26 cellular contexts compared by ENCODE assay signal in the genomic region with DNA sequence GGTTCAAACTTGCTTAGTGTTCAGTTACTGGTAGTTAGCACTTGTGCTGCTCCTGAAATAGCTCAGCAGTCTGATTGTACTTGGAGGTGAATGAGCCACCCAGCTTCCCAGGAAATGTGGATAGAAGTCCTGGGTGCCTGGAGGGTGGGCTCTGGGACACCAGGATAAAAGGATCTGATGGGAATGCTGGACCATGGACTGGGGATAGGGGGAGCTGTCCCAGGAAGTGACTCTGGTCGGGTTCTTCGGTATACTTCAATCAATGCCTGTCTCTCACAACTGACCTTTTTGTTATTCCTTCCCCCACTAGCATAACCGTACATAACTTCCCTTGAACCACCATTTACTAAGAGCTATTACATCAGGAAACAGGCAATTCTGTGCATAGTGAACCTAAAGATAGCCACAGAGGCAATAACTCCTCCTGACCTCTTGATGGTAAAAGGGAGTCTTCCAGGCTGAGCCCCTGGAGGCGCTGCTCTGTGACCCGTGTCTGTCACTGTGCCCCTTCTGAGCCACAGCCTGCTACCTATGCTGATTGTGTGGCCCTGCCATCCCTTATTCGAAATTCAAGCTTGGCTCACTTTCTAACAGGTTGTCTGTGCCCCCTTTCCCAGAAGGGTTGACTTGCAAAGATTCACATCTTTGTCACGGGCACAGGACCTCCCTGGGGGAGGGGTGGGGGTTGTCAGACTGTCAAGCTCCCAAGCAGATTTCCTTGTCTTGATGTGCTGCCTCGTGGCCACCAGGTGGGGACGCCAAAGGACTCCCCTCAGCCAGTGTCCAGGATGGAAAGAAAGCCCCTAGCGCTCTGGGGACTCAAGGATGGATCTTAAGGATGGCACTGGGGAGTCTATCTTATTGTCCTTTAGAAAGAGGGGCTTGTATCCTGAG. TPM values are rescaled to one million over a fixed set of nuclear protein-coding genes. Genes with fewer than 3 reads are reported as not detected.
DNase-seq lines count a peak whose midpoint lies in the region; ATAC-seq, FAIRE-seq and TF ChIP-seq lines count a peak whose summit lies in the region.
"Had no signal": no experiment of that assay in that cellular context is flagged by ENCODE, and none has a peak within 500 bp of the region (broad histone marks: within the 10 kb centered on the region; RNA-seq: fewer than 3 reads in every experiment).

No MANE protein-coding gene starts in this region.

- no peak overlapping the region for H3K4me3 Mint-ChIP-seq in neural progenitor cell
- H3K4me3 Mint-ChIP-seq: activated naive CD8-positive, alpha-beta T cell treated with anti-CD3 and anti-CD28 coated beads, Interleukin-2, amount 50 U/mL, for 24 hours; CD4-positive, alpha-beta T cell; neural crest cell had no signal

- H3K9ac ChIP-seq in Loucy (ENCODE audit: low read depth, low read length, poor library complexity, severe bottlenecking) (no peak overlapping the region), H1 (replicated peaks in 1 of 4; ENCODE audit: extremely low read depth in 1 of 4, low read depth in 3 of 4, low read length in 3 of 4) (no peak overlapping the region), neural progenitor cell (no peak overlapping the region)

- peaks cover 2% of the 10 kb centered on the region for H3K9me3 Mint-ChIP-seq in neural progenitor cell
- H3K9me3 Mint-ChIP-seq: activated naive CD8-positive, alpha-beta T cell treated with anti-CD3 and anti-CD28 coated beads, Interleukin-2, amount 50 U/mL, for 24 hours; CD4-positive, alpha-beta T cell; neural crest cell had no signal

- H3K79me1 ChIP-seq in H1 (ENCODE audit: low read depth, low read length), result no peaks in the 10 kb centered on the region

- no peak overlapping the region for H4K91ac ChIP-seq in H1 (replicated peaks; ENCODE audit: insufficient read length, low read length)

- CTCF ChIA-PET in H1 (lab: Charles Lee; ENCODE audit: partially characterized antibody), result interaction anchor here (0.8 to 3.1 kb wide), 41 partner anchors 9 to 396 kb away, joined by 3 to 33 read pairs (median 4); no protein-coding TSS in a partner anchor

- H4K20me1 ChIP-seq in Loucy (ENCODE audit: insufficient read depth, low read length, poor library complexity, severe bottlenecking) (no peaks in the 10 kb centered on the region), H1 (replicated peaks in 1 of 2; ENCODE audit: control insufficient read depth in 1 of 2, insufficient read depth in 2 of 2, low read length in 2 of 2) (no peaks in the 10 kb centered on the region), neural progenitor cell (ENCODE audit: low read depth) (no peaks in the 10 kb centered on the region)

- no peak for TF ChIP-seq EP300 in H1 (IDR thresholded peaks at IDR 0.05; ENCODE audit: borderline replicate concordance in 1 of 2, low read depth in 2 of 2, low read length in 2 of 2)

- H3K23ac ChIP-seq in H1 (ENCODE audit: insufficient read length), result no peak overlapping the region

- TF ChIP-seq POLR2A in H1 (IDR thresholded peaks at IDR 0.05; ENCODE audit: control extremely low read depth in 1 of 2, low read depth in 2 of 2, low read length in 2 of 2), result no peak

- H3K9me3 ChIP-seq in Loucy (ENCODE audit: insufficient read depth, low read depth, low read length) (no peaks in the 10 kb centered on the region), H1 (ENCODE audit: insufficient read depth in 2 of 2, low read depth in 1 of 2, low read length in 1 of 2) (no peaks in the 10 kb centered on the region), neural progenitor cell (ENCODE audit: low read depth) (no peaks in the 10 kb centered on the region), ascending aorta (no peaks in the 10 kb centered on the region)
- H3K9me3 ChIP-seq: HAP-1, sigmoid colon, stomach, tibial artery had no signal

- intact Hi-C loops in ascending aorta (cut with DNase I), result no loop called here

- H2AK5ac ChIP-seq in H1 (ENCODE audit: low read depth, low read length), result no peak overlapping the region

- peak; percentile 28 for FAIRE-seq in H1 (lab: Jason Lieb, UNC)
- FAIRE-seq: GM18507, keratinocyte had no signal

- H3K4me3 ChIP-seq in Loucy (ENCODE audit: low read length, poor library complexity, severe bottlenecking) (no peak overlapping the region), H1 (ENCODE audit: extremely low read depth in 1 of 4, insufficient read depth in 2 of 4, low read depth in 3 of 4, low read length in 4 of 4) (peak overlapping the region in 1 of 4 experiments; percentile 23; a peak in 1 of 8 replicates), neural progenitor cell (no peak overlapping the region), ascending aorta (no peak overlapping the region)
- H3K4me3 ChIP-seq: HAP-1, lung, sigmoid colon, stomach, tibial artery had no signal

- H3K27ac ChIP-seq in H1 (ENCODE audit: low read depth, low read length), result no peak overlapping the region
- no peak overlapping the region for H3K27ac ChIP-seq in neural progenitor cell
- H3K27ac ChIP-seq in ascending aorta, result no peak overlapping the region
- H3K27ac ChIP-seq: sigmoid colon, stomach, tibial artery had no signal

- H4K5ac ChIP-seq in H1 (ENCODE audit: insufficient read length, low read depth, low read length), result no peak overlapping the region

- H3F3A ChIP-seq in Loucy (ENCODE audit: low read depth) (no peaks in the 10 kb centered on the region), neural progenitor cell (ENCODE audit: low read depth) (no peaks in the 10 kb centered on the region)

- ATAC-seq in HG02970 (IDR thresholded peaks at IDR 0.05; ENCODE audit: low FRiP score, unreplicated experiment), result no peak
- ATAC-seq: activated CD4-positive, CD25-positive, alpha-beta regulatory T cell treated with anti-CD3 and anti-CD28 coated beads, Interleukin-2, amount 50 U/mL, for 24 hours; activated naive CD8-positive, alpha-beta T cell treated with anti-CD3 and anti-CD28 coated beads, Interleukin-2, amount 50 U/mL, for 24 hours had no signal

- H3K9me2 ChIP-seq in Loucy (replicated peaks; ENCODE audit: low read depth, low read length), result no peaks in the 10 kb centered on the region

- H2BK20ac ChIP-seq in H1 (ENCODE audit: low read length), result no peak overlapping the region

- no peak overlapping the region for H2BK5ac ChIP-seq in H1 (ENCODE audit: low read depth, low read length)

- no peaks in the 10 kb centered on the region for H3K27me3 ChIP-seq in Loucy (ENCODE audit: insufficient read depth, low read length, poor library complexity, severe bottlenecking)
- H3K27me3 ChIP-seq in H1 (replicated peaks in 1 of 4; ENCODE audit: control insufficient read depth in 3 of 4, extremely low read depth in 1 of 4, insufficient read depth in 3 of 4, low read length in 3 of 4), result peaks cover 0 to 8% (median 0%) of the 10 kb centered on the region in 4 experiments; a peak in 2 of 7 replicates
- H3K27me3 ChIP-seq in neural progenitor cell, result peaks cover 19% of the 10 kb centered on the region
- no peaks in the 10 kb centered on the region for H3K27me3 ChIP-seq in ascending aorta
- H3K27me3 ChIP-seq: sigmoid colon, stomach had no signal

- no peak overlapping the region for H3K4me2 ChIP-seq in Loucy (ENCODE audit: low read depth, low read length, poor library complexity, severe bottlenecking)
- H3K4me2 ChIP-seq in H1 (ENCODE audit: insufficient read depth in 1 of 2, low read depth in 2 of 2, low read length in 2 of 2), result peak overlapping the region; percentile 0 to 25; a peak in 1 of 4 replicates
- H3K4me2 ChIP-seq in neural progenitor cell, result no peak overlapping the region

- H3K56ac ChIP-seq in H1 (replicated peaks; ENCODE audit: insufficient read length, low read depth, low read length), result no peak overlapping the region

- H3K27me3 Mint-ChIP-seq in neural progenitor cell (ENCODE audit: insufficient read depth, low read depth), result peaks cover 9% of the 10 kb centered on the region
- H3K27me3 Mint-ChIP-seq: activated naive CD8-positive, alpha-beta T cell treated with anti-CD3 and anti-CD28 coated beads, Interleukin-2, amount 50 U/mL, for 24 hours; CD4-positive, alpha-beta T cell had no signal

- peak; percentile 74 for TF ChIP-seq RAD21 in H1 (IDR thresholded peaks at IDR 0.05 in 1 of 2, conservative IDR thresholded peaks at IDR 0.05 in 1 of 2; ENCODE audit: low read depth in 2 of 2, low read length in 2 of 2)

- WGBS in H1 (ENCODE audit: extremely low coverage in 1 of 2, insufficient coverage in 1 of 2, insufficient read length in 1 of 2, insufficient replicate concordance in 2 of 2, low coverage in 1 of 2, low lambda C conversion rate in 2 of 2, missing lambda C conversion rate in 1 of 2), 2 experiments, result 49% methylated on average over 10 of the region's 10 CpGs; no CpG with 5 or more reads in 1 of the 2 experiments

- no peaks in the 10 kb centered on the region for H3K79me2 ChIP-seq in Loucy (ENCODE audit: insufficient read depth, low read length)
- no peaks in the 10 kb centered on the region for H3K79me2 ChIP-seq in H1 (ENCODE audit: control insufficient read depth in 1 of 2, insufficient read depth in 2 of 2, low read length in 2 of 2)
- H3K79me2 ChIP-seq in neural progenitor cell (ENCODE audit: low read depth), result no peaks in the 10 kb centered on the region

- TF ChIP-seq CTCF in GM12872 (IDR thresholded peaks at IDR 0.05; ENCODE audit: insufficient read depth, low read depth, low read length) (0 out of 3 replicates have a peak, but pooled peaks have one; percentile 24), Loucy (conservative IDR thresholded peaks at IDR 0.05; ENCODE audit: low read length) (peak; percentile 61), H1 (IDR thresholded peaks at IDR 0.05; ENCODE audit: control extremely low read depth in 1 of 3, insufficient read depth in 1 of 3, low read depth in 1 of 3, low read length in 3 of 3) (peak; percentile 72 to 81 (median 79)), neural progenitor cell (IDR thresholded peaks at IDR 0.05) (peak; percentile 57), ascending aorta (IDR thresholded peaks at IDR 0.05) (no peak)

- H3K4me1 ChIP-seq in Loucy (ENCODE audit: insufficient read depth, low read length, poor library complexity, severe bottlenecking) (no peaks in the 10 kb centered on the region), H1 (replicated peaks in 1 of 4; ENCODE audit: control insufficient read depth in 3 of 4, insufficient read depth in 4 of 4, low read length in 3 of 4) (no peaks in the 10 kb centered on the region), neural progenitor cell (no peaks in the 10 kb centered on the region), ascending aorta (no peaks in the 10 kb centered on the region)
- H3K4me1 ChIP-seq: HAP-1, sigmoid colon, stomach, tibial artery had no signal

- H3K4me1 Mint-ChIP-seq in neural progenitor cell, result no peaks in the 10 kb centered on the region
- H3K4me1 Mint-ChIP-seq: neural crest cell had no signal

- no peak overlapping the region for H2BK120ac ChIP-seq in H1 (replicated peaks; ENCODE audit: low read depth, low read length)

- H3K18ac ChIP-seq in H1 (ENCODE audit: extremely low read depth, low read length), result no peak overlapping the region

- no peak overlapping the region for H4K8ac ChIP-seq in H1 (ENCODE audit: extremely low read depth, insufficient read depth, low read length)

- no peaks in the 10 kb centered on the region for H3K36me3 ChIP-seq in Loucy (ENCODE audit: insufficient read depth, low read length)
- H3K36me3 ChIP-seq in H1 (ENCODE audit: control insufficient read depth in 2 of 4, insufficient read depth in 4 of 4, low read length in 3 of 4), result no peaks in the 10 kb centered on the region
- H3K36me3 ChIP-seq in neural progenitor cell, result no peaks in the 10 kb centered on the region
- H3K36me3 ChIP-seq in ascending aorta, result no peaks in the 10 kb centered on the region
- H3K36me3 ChIP-seq: HAP-1, sigmoid colon, stomach, tibial artery had no signal

- peak in 1 of 2 experiments; percentile 68 for DNase-seq in H1 (ENCODE audit: low read depth in 1 of 2, low spot score in 2 of 2)
- DNase-seq in neural progenitor cell (ENCODE audit: low spot score), result peak; percentile 63
- no peak for DNase-seq in ascending aorta (ENCODE audit: low spot score in 2 of 2)
- no peak for DNase-seq in kidney tubule cell (ENCODE audit: low spot score)
- DNase-seq: activated gamma-delta T cell treated with Interleukin-2 at 50 U/mL for 16 hours; activated naive CD8-positive, alpha-beta T cell treated with anti-CD3 and anti-CD28 coated beads, Interleukin-2, amount 50 U/mL, for 24 hours; activated T-cell treated with anti-CD3 and anti-CD28 coated beads, Interleukin-2, amount 50 U/mL, for 1 hour; CD4-positive, alpha-beta T cell; effector CD4-positive, alpha-beta T cell; NCI-H1105; NCI-H2029 treated with DMSO at 0.1 percent for 48 hours; NCI-H345; SIG-M5; sigmoid colon; stomach; tibial artery had no signal

- H2BK12ac ChIP-seq in H1 (ENCODE audit: low read depth, low read length), result no peak overlapping the region

- H3K36me3 Mint-ChIP-seq in neural progenitor cell, result no peaks in the 10 kb centered on the region

- POLR2A ChIA-PET in H1 (lab: Charles Lee; ENCODE audit: partially characterized antibody), result interaction anchor here (0.9 to 1.8 kb wide), 4 partner anchors 20 to 30 kb away, joined by 4 to 9 read pairs (median 5); a partner anchor contains a TSS

- H3K4ac ChIP-seq in H1 (replicated peaks; ENCODE audit: insufficient read length, low read depth, low read length), result no peak overlapping the region

- no peaks in the 10 kb centered on the region for H3K23me2 ChIP-seq in H1 (ENCODE audit: low read depth, low read length)

- H3K14ac ChIP-seq in H1 (ENCODE audit: insufficient read length), result no peak overlapping the region

- no peak overlapping the region for H2BK15ac ChIP-seq in H1 (ENCODE audit: low read length)

- no peak overlapping the region for H3K27ac Mint-ChIP-seq in neural progenitor cell
- H3K27ac Mint-ChIP-seq: activated naive CD8-positive, alpha-beta T cell treated with anti-CD3 and anti-CD28 coated beads, Interleukin-2, amount 50 U/mL, for 24 hours; CD4-positive, alpha-beta T cell; progenitor cell of endocrine pancreas had no signal

- H2AFZ ChIP-seq in Loucy (ENCODE audit: low read length) (no peak overlapping the region), H1 (ENCODE audit: low read length) (0 out of 2 replicates have a peak overlapping the region, but pooled peaks have one; percentile 48), neural progenitor cell (replicated peaks) (no peak overlapping the region)

RNA-seq across cellular contexts. Expression of a gene that starts 24.5 kb away (rescaled TPM):
- total RNA-seq in H1 (2021; fragmentation: NEBNext Ultra II Directional; extraction: Animal tissue kit (Norgen Biotek cat#: 25700)), result 315 and 339 TPM in 2 replicates
- polyA plus RNA-seq in H1 (2011; rRNA removed), result 377 and 432 TPM in 2 replicates
- 375 TPM for polyA plus RNA-seq in H1 (2011; cell fraction: cytosol; rRNA removed)
- polyA plus RNA-seq in H1 (2011; cell fraction: nucleus; rRNA removed), result 381 TPM
- 213 to 348 TPM (median 304 TPM) in 4 replicates for polyA plus RNA-seq in H1 (2012, experiment 1 of 2)
- polyA plus RNA-seq in H1 (2012, experiment 2 of 2), result 195 TPM
- 135 TPM for polyA plus RNA-seq in H1 (2013, experiment 1 of 2)
- polyA plus RNA-seq in H1 (2013, experiment 2 of 2), result 138 TPM
- polyA minus RNA-seq in H1 (2011; rRNA and poly(A)+ RNA removed), result 264 and 269 TPM in 2 replicates
- polyA minus RNA-seq in H1 (2011; cell fraction: cytosol; rRNA and poly(A)+ RNA removed), result 174 TPM
- 135 TPM for polyA minus RNA-seq in H1 (2011; cell fraction: nucleus; rRNA and poly(A)+ RNA removed)
- 83.1 and 125 TPM in 2 replicates for total RNA-seq in neural progenitor cell (ENCODE audit: low replicate concordance)
- 216 TPM for total RNA-seq in ascending aorta

Comparison
In these comparisons a context has a peak if more than half of its experiments do, and no peak if none do; other contexts are left out.
1. CTCF ChIP-seq: peak in GM12872 (single experiment), Loucy (single experiment), H1 (3 of 3) and neural progenitor cell (single experiment); none in ascending aorta (0 of 3).
2. H3K4me2 ChIP-seq: peak in H1 (2 of 2); none in Loucy (single experiment) and neural progenitor cell (single experiment).